ENCODE assay signal across 20 cellular contexts in genomic region chr6:157251565-157252247, GRCh38.
A peak's percentile ranks its signal among the peaks of the same experiment; 100 is the strongest.
DNase-seq lines count a peak whose midpoint lies in the region; ATAC-seq, FAIRE-seq and TF ChIP-seq lines count a peak whose summit lies in the region.
"Had no signal": no experiment of that assay in that cellular context is flagged by ENCODE, and none has a peak within 500 bp of the region (broad histone marks: within the 10 kb centered on the region; RNA-seq: fewer than 3 reads in every experiment).

No MANE protein-coding gene starts in this region.

- H4K20me1 ChIP-seq in HepG2 (ENCODE audit: insufficient read depth, low read length): no peaks in the 10 kb centered on the region; the same call in 1 of the 2 replicates
- H4K20me1 ChIP-seq in neural cell (ENCODE audit: insufficient read depth): no peaks in the 10 kb centered on the region
- H4K20me1 ChIP-seq: BLaER1 had no signal

- intact Hi-C loops in HepG2 (cut with micrococcal nuclease; ENCODE audit: unreplicated experiment) (no loop called here), right lobe of liver (cut with DNase I) (no loop called here)

- FAIRE-seq in HepG2 (lab: Jason Lieb, UNC): no peak
- FAIRE-seq: D721Med, GM12878, H54 had no signal

- H3K9ac ChIP-seq in HepG2 (ENCODE audit: insufficient read depth, low read depth, low read length) (no peak overlapping the region), neural cell (ENCODE audit: low read length) (no peak overlapping the region)
- H3K9ac ChIP-seq: BLaER1 had no signal

- 36% methylated on average over 8 of the region's 8 CpGs for WGBS in HepG2 (ENCODE audit: low lambda C conversion rate)
- WGBS in right lobe of liver (ENCODE audit: insufficient coverage, low coverage, low lambda C conversion rate, missing lambda C conversion rate): 61% methylated on average over 5 of the region's 8 CpGs

- no peaks in the 10 kb centered on the region for H3K9me2 ChIP-seq in neural cell (ENCODE audit: insufficient read depth, low read length)

- no TSS peak for BruUV-seq in HepG2 (replicated peaks; lab: Mats Ljungman, UMichigan)

- H3K27me3 ChIP-seq in HepG2 (ENCODE audit: control insufficient read depth in 1 of 2, insufficient read depth in 2 of 2, low read length in 2 of 2): peaks cover 8 to 55% of the 10 kb centered on the region in 2 experiments; a peak in 3 of 5 replicates
- no peaks in the 10 kb centered on the region for H3K27me3 ChIP-seq in right lobe of liver
- no peaks in the 10 kb centered on the region for H3K27me3 ChIP-seq in neural cell (ENCODE audit: insufficient read depth, low read depth, low read length)
- H3K27me3 ChIP-seq: BLaER1 had no signal

- no peak overlapping the region for H3K4me2 ChIP-seq in HepG2 (ENCODE audit: low read depth, low read length)
- no peak overlapping the region for H3K4me2 ChIP-seq in neural cell (ENCODE audit: low read length)
- H3K4me2 ChIP-seq: BLaER1 had no signal

- TF ChIP-seq CTCF in HepG2 (CRISPR knock-in tag; IDR thresholded peaks at IDR 0.05): no peak
- no peak for TF ChIP-seq CTCF in right lobe of liver (IDR thresholded peaks at IDR 0.05)
- TF ChIP-seq CTCF in neural cell (IDR thresholded peaks at IDR 0.05; ENCODE audit: poor library complexity, severe bottlenecking): no peak

- no peak for TF ChIP-seq EP300 in HepG2 (IDR thresholded peaks at IDR 0.05; ENCODE audit: low read depth in 2 of 2, low read length in 2 of 2)
- no peak for TF ChIP-seq EP300 in HepG2 (CRISPR knock-in tag; IDR thresholded peaks at IDR 0.05; ENCODE audit: borderline replicate concordance)
- no peak for TF ChIP-seq EP300 in neural cell (conservative IDR thresholded peaks at IDR 0.05; ENCODE audit: poor library complexity, severe bottlenecking)

- TF ChIP-seq RAD21 in HepG2 (CRISPR knock-in tag; IDR thresholded peaks at IDR 0.05): no peak
- no peak for TF ChIP-seq RAD21 in neural cell (conservative IDR thresholded peaks at IDR 0.05)

- no peaks in the 10 kb centered on the region for H3F3A ChIP-seq in neural cell (ENCODE audit: insufficient read depth, low read length, poor library complexity, severe bottlenecking)

- H3K4me1 ChIP-seq in HepG2 (ENCODE audit: insufficient read depth, low read length) (0 out of 2 replicates have a peak, but pooled peaks cover 5% of the 10 kb centered on the region), right lobe of liver (no peaks in the 10 kb centered on the region)
- H3K4me1 ChIP-seq: BLaER1, HAP-1 had no signal

- no peaks in the 10 kb centered on the region for H3K79me2 ChIP-seq in HepG2 (ENCODE audit: insufficient read depth, low read length)
- H3K79me2 ChIP-seq in neural cell (replicated peaks; ENCODE audit: insufficient read depth, low read length): no peaks in the 10 kb centered on the region

- no peaks in the 10 kb centered on the region for H3K36me3 ChIP-seq in HepG2 (replicated peaks in 1 of 2; ENCODE audit: control insufficient read depth in 1 of 2, insufficient read depth in 2 of 2, low read length in 2 of 2)
- H3K36me3 ChIP-seq in right lobe of liver: no peaks in the 10 kb centered on the region
- H3K36me3 ChIP-seq in neural cell (ENCODE audit: insufficient read depth, low read length): no peaks in the 10 kb centered on the region
- H3K36me3 ChIP-seq: BLaER1, HAP-1 had no signal

- POLR2A ChIA-PET in HepG2 (lab: Yijun Ruan, JAX): no interaction called here

- TF ChIP-seq POLR2A in HepG2 (IDR thresholded peaks at IDR 0.05; ENCODE audit: insufficient read depth in 1 of 2, low read depth in 2 of 2, low read length in 2 of 2): no peak
- TF ChIP-seq POLR2A in right lobe of liver (IDR thresholded peaks at IDR 0.05): no peak

- H3K9me3 ChIP-seq in HepG2 (ENCODE audit: low read length): no peaks in the 10 kb centered on the region
- no peaks in the 10 kb centered on the region for H3K9me3 ChIP-seq in right lobe of liver
- no peaks in the 10 kb centered on the region for H3K9me3 ChIP-seq in neural cell (ENCODE audit: low read length)
- H3K9me3 ChIP-seq: HAP-1 had no signal

- H3K27ac ChIP-seq in HepG2 (ENCODE audit: extremely low read length, insufficient read depth, low read length) (no peak overlapping the region), right lobe of liver (no peak overlapping the region), neural cell (ENCODE audit: low read length) (no peak overlapping the region)
- H3K27ac ChIP-seq: BLaER1, C4-2B had no signal

- no peak for ATAC-seq in HepG2
- ATAC-seq in right lobe of liver: no peak
- peak; percentile 41; the same call in 1 of the 3 replicates for ATAC-seq in SK-N-SH treated with all-trans-retinoic acid at 6 μM for 48 hours
- no peak for ATAC-seq in GM18519 (IDR thresholded peaks at IDR 0.05; ENCODE audit: low FRiP score, unreplicated experiment)
- ATAC-seq: CD8-positive, alpha-beta T cell; GM12878 had no signal

- H2AFZ ChIP-seq in HepG2 (ENCODE audit: low read length) (no peak overlapping the region), neural cell (ENCODE audit: low read depth, low read length) (peak overlapping the region; percentile 7)

- in situ Hi-C loops in HepG2 (cut with HindIII; ENCODE audit: extremely low pct_ligation_motif_present, low pct_unique_long_range_greater_than_20kb): no loop called here

- DNase-seq in HepG2 (ENCODE audit: low spot score) (no peak), right lobe of liver (no peak), NCI-H2029 treated with DMSO at 0.1 percent for 48 hours (lab: John Stamatoyannopoulos, UW) (no peak)
- DNase-seq: CD4-positive, CD25-positive, alpha-beta regulatory T cell; CD8-positive, alpha-beta T cell; DMS 273 treated with DMSO at 0.1 percent for 48 hours; DMS79; EL; GDM1; GOT3; HFFc6 had no signal

- CTCF ChIA-PET in HepG2 (lab: Yijun Ruan, JAX; ENCODE audit: low intra/inter-chr PET ratio, low total read pairs): no interaction called here

- H3K4me3 ChIP-seq in HepG2 (replicated peaks in 1 of 3; ENCODE audit: insufficient read depth in 1 of 3, low read depth in 2 of 3, low read length in 3 of 3): no peak overlapping the region
- no peak overlapping the region for H3K4me3 ChIP-seq in right lobe of liver
- H3K4me3 ChIP-seq in neural cell (ENCODE audit: low read length): no peak overlapping the region
- H3K4me3 ChIP-seq: BLaER1, GM12878, HAP-1 had no signal

TF ChIP-seq in HepG2, 621 proteins besides CTCF, POLR2A, EP300 and RAD21 (continues in another document):
- TF ChIP-seq ZNF775 (CRISPR knock-in tag; IDR thresholded peaks at IDR 0.05; ENCODE audit: borderline replicate concordance) (no peak), ZNF503 (CRISPR knock-in tag; IDR thresholded peaks at IDR 0.05) (no peak), MAFF (IDR thresholded peaks at IDR 0.05; ENCODE audit: low read depth, low read length) (0 out of 2 replicates have a peak, but pooled peaks have one; percentile 23), TARDBP (CRISPR knock-in tag; IDR thresholded peaks at IDR 0.05) (no peak)

TF ChIP-seq in SK-N-SH treated with all-trans-retinoic acid at 6 μM for 48 hours, 23 proteins besides CTCF, POLR2A, EP300 and RAD21:
- TF ChIP-seq ZFP3 (CRISPR knock-in tag; IDR thresholded peaks at IDR 0.05) (no peak), RARB (CRISPR knock-in tag; IDR thresholded peaks at IDR 0.05) (no peak), TCF4 (CRISPR knock-in tag; IDR thresholded peaks at IDR 0.05; ENCODE audit: borderline replicate concordance) (peak; percentile 79; the same call in 1 of the 2 replicates)

TF ChIP-seq in neural cell, 6 proteins besides CTCF, POLR2A, EP300 and RAD21:
- TF ChIP-seq EZH2 (IDR thresholded peaks at IDR 0.05; ENCODE audit: borderline replicate concordance, insufficient read depth, low read length, poor library complexity, severe bottlenecking): no peak
- no peak for TF ChIP-seq SMC3 (conservative IDR thresholded peaks at IDR 0.05; ENCODE audit: poor library complexity)
